Comparison of ENCODE assay signal across 8 cellular contexts in genomic region chr6:41970436-41970846, GRCh38. TPM values are rescaled to one million over a fixed set of nuclear protein-coding genes. Genes with fewer than 3 reads are reported as not detected.
DNase-seq lines count a peak whose midpoint lies in the region; ATAC-seq and TF ChIP-seq lines count a peak whose summit lies in the region.

No MANE protein-coding gene starts in this region.

- peaks cover 0 to 3% (median under 1%) of the 10 kb centered on the region in 4 donors for H3K36me3 ChIP-seq in stomach

- TF ChIP-seq CTCF in stomach (IDR thresholded peaks at IDR 0.05) = no peak

- WGBS in stomach, 5 donors = 48 to 67% (median 62%) methylated on average over 4 of the region's 4 CpGs

- H3K27ac ChIP-seq in stomach = no peak overlapping the region

- H3K27me3 ChIP-seq in stomach = no peaks in the 10 kb centered on the region

- no peaks in the 10 kb centered on the region for H3K9me3 ChIP-seq in stomach

- ATAC-seq in left ventricle myocardium superior = peak; percentile 54
- no peak for ATAC-seq in GM21737 (IDR thresholded peaks at IDR 0.05; ENCODE audit: unreplicated experiment)
- ATAC-seq in GM21528 (IDR thresholded peaks at IDR 0.05; ENCODE audit: low FRiP score, unreplicated experiment) = no peak

- POLR2A ChIA-PET in activated CD4-positive, alpha-beta memory T cell treated with anti-CD3 and anti-CD28 coated beads for 36 hours (lab: Charles Lee) = no interaction called here

- intact Hi-C loops in activated CD4-positive, alpha-beta memory T cell treated with anti-CD3 and anti-CD28 coated beads for 36 hours (cut with micrococcal nuclease) = loop anchor here (1.0 to 2.0 kb wide), 2 partner anchors 12 to 42 kb away; no protein-coding TSS in a partner anchor
- intact Hi-C loops in left ventricle myocardium superior (cut with micrococcal nuclease) (no loop called here), stomach (cut with DNase I; ENCODE audit: low total_unique reads) (no loop called here)

- TF ChIP-seq POLR2A in stomach (IDR thresholded peaks at IDR 0.05) = no peak

- H3K4me1 ChIP-seq in stomach = peaks cover 0 to 43% (median 22%) of the 10 kb centered on the region in 4 donors

- CTCF ChIA-PET in activated CD4-positive, alpha-beta memory T cell treated with anti-CD3 and anti-CD28 coated beads for 36 hours (lab: Charles Lee) = no interaction called here

- DNase-seq in HT1080 (ENCODE audit: low read depth) = peak; percentile 26
- peak; percentile 82 for DNase-seq in activated CD4-positive, alpha-beta memory T cell treated with anti-CD3 and anti-CD28 coated beads for 36 hours
- no peak for DNase-seq in left ventricle myocardium superior
- peak; percentile 48 to 63 (median 54) for DNase-seq in stimulated activated CD4-positive, alpha-beta T cell treated with anti-CD3 and anti-CD28 coated beads, TNF-alpha, amount 100 ng/mL, for 48 hours (ENCODE audit: low read depth in 3 of 3)
- no peak for DNase-seq in stomach
- DNase-seq in NCI-H524 (lab: John Stamatoyannopoulos, UW) = no peak

- H3K4me3 Mint-ChIP-seq in activated CD4-positive, alpha-beta memory T cell treated with anti-CD3 and anti-CD28 coated beads for 36 hours = peak overlapping the region; percentile 57

- no peak for TF ChIP-seq EP300 in stomach (IDR thresholded peaks at IDR 0.05)

- H3K27me3 Mint-ChIP-seq in activated CD4-positive, alpha-beta memory T cell treated with anti-CD3 and anti-CD28 coated beads for 36 hours = no peaks in the 10 kb centered on the region

- H3K9me3 Mint-ChIP-seq in activated CD4-positive, alpha-beta memory T cell treated with anti-CD3 and anti-CD28 coated beads for 36 hours = no peaks in the 10 kb centered on the region

- H3K4me3 ChIP-seq in stomach = no peak overlapping the region

- peaks cover 81% of the 10 kb centered on the region for H3K4me1 Mint-ChIP-seq in activated CD4-positive, alpha-beta memory T cell treated with anti-CD3 and anti-CD28 coated beads for 36 hours (ENCODE audit: low read depth)

- H3K27ac Mint-ChIP-seq in activated CD4-positive, alpha-beta memory T cell treated with anti-CD3 and anti-CD28 coated beads for 36 hours = peak overlapping the region; percentile 99

- peaks cover 1% of the 10 kb centered on the region for H3K36me3 Mint-ChIP-seq in activated CD4-positive, alpha-beta memory T cell treated with anti-CD3 and anti-CD28 coated beads for 36 hours

RNA-seq across cellular contexts. Expression of gene CCND3, which starts 28.8 kb away (rescaled TPM):
- total RNA-seq in HT1080 (2014; rRNA removed; shearing (Covaris generic)) = 44.5 and 53.6 TPM in 2 replicates
- polyA plus RNA-seq in HT1080 (2015; cell fraction: cytosol; rRNA removed) = 33.2 and 36.7 TPM in 2 replicates
- 18.3 and 21.7 TPM in 2 replicates for polyA plus RNA-seq in HT1080 (2015; cell fraction: nucleus; rRNA removed)
- 100 to 1,000 TPM; 570 to 573 TPM for total RNA-seq in activated CD4-positive, alpha-beta memory T cell treated with anti-CD3 and anti-CD28 coated beads for 36 hours
- total RNA-seq in left ventricle myocardium superior = 52.7 TPM
- 100 to 1,000 TPM in 2 of 5 donors, 10 to 100 TPM in 3; 40.6 to 193 (median 84.2) TPM for total RNA-seq in stomach
- polyA plus RNA-seq in stomach = 10 to 100 TPM; 75.3 to 77.2 (median 75.9) TPM

RNA-seq across cellular contexts. Expression of gene BYSL, which starts 49.1 kb away (rescaled TPM):
- total RNA-seq in HT1080 (2014; rRNA removed; shearing (Covaris generic)) = 38.4 and 60.0 TPM in 2 replicates
- polyA plus RNA-seq in HT1080 (2015; cell fraction: cytosol; rRNA removed) = 29.8 and 30.1 TPM in 2 replicates
- polyA plus RNA-seq in HT1080 (2015; cell fraction: nucleus; rRNA removed) = 32.1 and 41.2 TPM in 2 replicates
- total RNA-seq in activated CD4-positive, alpha-beta memory T cell treated with anti-CD3 and anti-CD28 coated beads for 36 hours = 10 to 100 TPM; 46.6 to 51.0 TPM
- 8.4 TPM for total RNA-seq in left ventricle myocardium superior
- total RNA-seq in stomach = 10 to 100 TPM in 2 of 5 donors, 1 to 10 TPM in 2, not detected in 1; 1.8 to 65.2 (median 10.1) TPM
- 10 to 100 TPM in 2 of 3 donors, 1 to 10 TPM in 1; 8.6 to 11.9 (median 10.6) TPM for polyA plus RNA-seq in stomach

RNA-seq across cellular contexts. Expression of gene MED20, which starts 49.5 kb away (rescaled TPM):
- 23.7 and 24.2 TPM in 2 replicates for total RNA-seq in HT1080 (2014; rRNA removed; shearing (Covaris generic))
- 27.8 and 29.9 TPM in 2 replicates for polyA plus RNA-seq in HT1080 (2015; cell fraction: cytosol; rRNA removed)
- polyA plus RNA-seq in HT1080 (2015; cell fraction: nucleus; rRNA removed) = 38.5 and 39.8 TPM in 2 replicates
- 10 to 100 TPM; 18.2 to 18.3 TPM for total RNA-seq in activated CD4-positive, alpha-beta memory T cell treated with anti-CD3 and anti-CD28 coated beads for 36 hours
- total RNA-seq in left ventricle myocardium superior (18.7 TPM), stomach (10 to 100 TPM in 4 of 5 donors, 1 to 10 TPM in 1; 1.2 to 34.4 (median 18.8) TPM)
- polyA plus RNA-seq in stomach = 1 to 10 TPM; 6.1 to 9.8 (median 7.2) TPM

Comparison
In these comparisons a context has a peak if more than half of its experiments do, and no peak if none do; other contexts are left out.
1. DNase-seq: peak in HT1080 (single experiment), activated CD4-positive, alpha-beta memory T cell treated with anti-CD3 and anti-CD28 coated beads for 36 hours (single experiment) and stimulated activated CD4-positive, alpha-beta T cell treated with anti-CD3 and anti-CD28 coated beads, TNF-alpha, amount 100 ng/mL, for 48 hours (3 of 3); none in left ventricle myocardium superior (single experiment), stomach (single experiment) and NCI-H524 (0 of 2).